8 cellular contexts compared by ENCODE assay signal in the genomic region with DNA sequence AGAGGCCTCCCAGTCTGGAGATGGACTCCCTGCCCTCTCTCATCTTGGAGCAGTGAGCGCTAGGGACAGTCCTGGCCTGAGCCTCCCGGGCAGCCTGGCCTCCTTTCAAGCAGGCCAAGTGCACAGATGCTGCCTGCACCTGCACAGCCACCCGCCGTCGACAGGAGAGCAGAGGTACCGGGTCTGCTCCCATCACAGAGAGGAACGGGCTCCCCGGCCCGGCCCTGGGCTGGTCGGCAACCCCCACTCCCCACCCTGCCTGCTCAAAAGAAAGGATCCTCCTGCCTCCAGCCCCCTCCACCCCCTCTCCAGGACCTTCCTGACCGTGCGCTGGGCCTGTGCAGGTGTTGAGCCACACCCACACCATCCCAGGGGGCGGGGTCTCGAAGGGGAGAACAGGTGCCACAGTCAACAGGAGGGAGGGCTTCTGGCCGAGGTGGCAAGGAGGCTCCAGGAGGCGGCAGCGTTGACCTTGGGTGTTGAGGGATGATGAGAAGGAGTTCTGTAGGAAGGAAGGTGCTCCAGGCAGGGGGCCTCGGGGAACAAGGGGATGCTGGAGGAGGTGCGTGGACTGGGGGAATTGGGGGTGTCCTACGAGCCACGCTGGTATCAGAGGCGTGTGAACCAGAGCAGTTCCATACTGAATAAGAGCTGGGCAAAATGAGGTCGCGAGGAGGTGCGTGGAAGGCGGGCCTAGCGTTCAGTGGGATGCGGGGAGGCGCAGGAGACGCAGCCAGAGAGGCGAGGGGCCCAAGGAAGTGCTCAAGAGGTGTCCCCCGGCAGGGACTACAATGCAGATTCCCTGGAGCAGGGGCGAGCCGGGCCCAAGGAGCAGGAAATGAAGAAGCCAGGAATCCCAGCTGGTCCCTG. TPM values are rescaled to one million over a fixed set of nuclear protein-coding genes. Genes with fewer than 3 reads are reported as not detected.
DNase-seq lines count a peak whose midpoint lies in the region; ATAC-seq and TF ChIP-seq lines count a peak whose summit lies in the region.

No MANE protein-coding gene starts in this region.

- H3K36me3 Mint-ChIP-seq in naive B cell = no peaks in the 10 kb centered on the region

- peak; percentile 35 for DNase-seq in NCI-H146 treated with DMSO at 0.1 percent for 48 hours (lab: John Stamatoyannopoulos, UW; ENCODE audit: unreplicated experiment)
- DNase-seq in astrocyte of the cerebellum (ENCODE audit: low read depth) = no peak
- DNase-seq in naive B cell = no peak
- no peak for DNase-seq in iPS-NIHi11 (ENCODE audit: low spot score)

- no peak for ATAC-seq in naive B cell (ENCODE audit: low read depth in 2 of 2)
- ATAC-seq in GM21723 (IDR thresholded peaks at IDR 0.05; ENCODE audit: unreplicated experiment) = no peak
- ATAC-seq in HG03432 (IDR thresholded peaks at IDR 0.05; ENCODE audit: unreplicated experiment) = no peak
- ATAC-seq in HG02870 (IDR thresholded peaks at IDR 0.05; ENCODE audit: unreplicated experiment) = no peak

- H3K27me3 Mint-ChIP-seq in naive B cell = peaks cover 0 to 20% (median 0%) of the 10 kb centered on the region in 3 donors

- peaks cover 6 to 12% (median 8%) of the 10 kb centered on the region in 3 donors for H3K4me1 Mint-ChIP-seq in naive B cell

- TF ChIP-seq CTCF in GM12875 (IDR thresholded peaks at IDR 0.05; ENCODE audit: borderline replicate concordance, insufficient read depth, low read depth, low read length) = 0 out of 2 replicates have a peak, but pooled peaks have one; percentile 3
- no peak for TF ChIP-seq CTCF in astrocyte of the cerebellum (IDR thresholded peaks at IDR 0.05; ENCODE audit: low read depth, low read length, missing control alignments)

- peak overlapping the region; percentile 33 for H3K4me3 ChIP-seq in GM12875 (ENCODE audit: low read depth, low read length)
- peak overlapping the region; percentile 15 for H3K4me3 ChIP-seq in astrocyte of the cerebellum (ENCODE audit: low read depth, low read length)

- peak overlapping the region in 4 of 6 donors; percentile 36 to 92 (median 69) for H3K27ac Mint-ChIP-seq in naive B cell

- H3K4me3 Mint-ChIP-seq in naive B cell = peak overlapping the region; percentile 54 to 87 (median 77)

- in situ Hi-C loops in astrocyte of the cerebellum (cut with HindIII; ENCODE audit: low sequenced_read_pairs) = no loop called here

- no peaks in the 10 kb centered on the region for H3K9me3 Mint-ChIP-seq in naive B cell

RNA-seq across cellular contexts. Expression of a gene that starts 1.0 kb away (rescaled TPM):
- polyA plus RNA-seq in naive B cell (ENCODE audit: low read depth in 6 of 6) = not detected

RNA-seq across cellular contexts. Expression of a gene that starts 29.8 kb away (rescaled TPM):
- not detected for polyA plus RNA-seq in naive B cell (ENCODE audit: low read depth in 6 of 6)

RNA-seq across cellular contexts. Expression of a gene that starts 46.9 kb away (rescaled TPM):
- 1 to 10 TPM; 1.5 to 7.1 (median 4.2) TPM for polyA plus RNA-seq in naive B cell (ENCODE audit: low read depth in 6 of 6)
